Comparison of ENCODE assay signal across 9 cellular contexts in genomic region chr1:110084226-110085078, GRCh38. TPM values are rescaled to one million over a fixed set of nuclear protein-coding genes. Genes with fewer than 3 reads are reported as not detected.
A peak's percentile ranks its signal among the peaks of the same experiment; 100 is the strongest.
DNase-seq lines count a peak whose midpoint lies in the region; ATAC-seq and TF ChIP-seq lines count a peak whose summit lies in the region.
"Had no signal": no experiment of that assay in that cellular context is flagged by ENCODE, and none has a peak within 500 bp of the region (broad histone marks: within the 10 kb centered on the region; RNA-seq: fewer than 3 reads in every experiment).

No MANE protein-coding gene starts in this region.

- H3K9me3 ChIP-seq in SJCRH30 (replicated peaks), result no peaks in the 10 kb centered on the region

- H3K9me3 Mint-ChIP-seq in activated CD4-positive, alpha-beta T cell treated with anti-CD3 and anti-CD28 coated beads, Interleukin-2, amount 10 ng/mL, durations not matched to agents 24 days and 14 days, result no peaks in the 10 kb centered on the region
- no peaks in the 10 kb centered on the region for H3K9me3 Mint-ChIP-seq in activated CD4-positive, alpha-beta T cell treated with anti-CD3 and anti-CD28 coated beads, Interleukin-2, amount 10 ng/mL, durations not matched to agents 7 days and 5 days
- H3K9me3 Mint-ChIP-seq in natural killer cell, result no peaks in the 10 kb centered on the region

- peak overlapping the region; percentile 54 for H3K27ac Mint-ChIP-seq in activated CD4-positive, alpha-beta T cell treated with anti-CD3 and anti-CD28 coated beads, Interleukin-2, amount 10 ng/mL, durations not matched to agents 24 days and 14 days
- H3K27ac Mint-ChIP-seq in activated CD4-positive, alpha-beta T cell treated with anti-CD3 and anti-CD28 coated beads, Interleukin-2, amount 10 ng/mL, durations not matched to agents 7 days and 5 days, result no peak overlapping the region
- no peak overlapping the region for H3K27ac Mint-ChIP-seq in natural killer cell

- peaks cover under 1% of the 10 kb centered on the region; the same call in 1 of the 2 replicates for H3K4me1 ChIP-seq in SJCRH30

- intact Hi-C loops in activated CD4-positive, alpha-beta T cell treated with anti-CD3 and anti-CD28 coated beads, Interleukin-2, amount 10 ng/mL, durations not matched to agents 24 days and 14 days (cut with micrococcal nuclease), result loop anchor here (1.0 to 5.0 kb wide), 2 partner anchors 21 to 33 kb away; no protein-coding TSS in a partner anchor
- intact Hi-C loops in natural killer cell (cut with micrococcal nuclease), result loop anchor here (10.0 kb wide), 1 partner anchor 380 kb away; no protein-coding TSS in a partner anchor

- peaks cover 56% of the 10 kb centered on the region for H3K27me3 Mint-ChIP-seq in activated CD4-positive, alpha-beta T cell treated with anti-CD3 and anti-CD28 coated beads, Interleukin-2, amount 10 ng/mL, durations not matched to agents 24 days and 14 days
- peaks cover 64% of the 10 kb centered on the region for H3K27me3 Mint-ChIP-seq in activated CD4-positive, alpha-beta T cell treated with anti-CD3 and anti-CD28 coated beads, Interleukin-2, amount 10 ng/mL, durations not matched to agents 7 days and 5 days
- H3K27me3 Mint-ChIP-seq in natural killer cell (ENCODE audit: low read depth in 2 of 2), result peaks cover 40 to 69% of the 10 kb centered on the region in 2 donors

- POLR2A ChIA-PET in activated CD4-positive, alpha-beta T cell treated with anti-CD3 and anti-CD28 coated beads, Interleukin-2, amount 10 ng/mL, durations not matched to agents 7 days and 5 days (lab: Charles Lee), result no interaction called here

- ATAC-seq in natural killer cell (peak; percentile 44 to 59 (median 55)), HG02938 (IDR thresholded peaks at IDR 0.05; ENCODE audit: unreplicated experiment) (no peak)

- no peaks in the 10 kb centered on the region; the same call in 1 of the 2 replicates for H3K27me3 ChIP-seq in SJCRH30

- peak overlapping the region; percentile 84 for H3K4me3 Mint-ChIP-seq in activated CD4-positive, alpha-beta T cell treated with anti-CD3 and anti-CD28 coated beads, Interleukin-2, amount 10 ng/mL, durations not matched to agents 24 days and 14 days
- peak overlapping the region; percentile 72 for H3K4me3 Mint-ChIP-seq in activated CD4-positive, alpha-beta T cell treated with anti-CD3 and anti-CD28 coated beads, Interleukin-2, amount 10 ng/mL, durations not matched to agents 7 days and 5 days
- peak overlapping the region; percentile 91 for H3K4me3 Mint-ChIP-seq in natural killer cell

- H3K4me3 ChIP-seq in fibroblast of pulmonary artery (replicated peaks; ENCODE audit: low read depth, low read length) (peak overlapping the region; percentile 49), SJCRH30 (no peak overlapping the region)

- peaks cover 19% of the 10 kb centered on the region for H3K4me1 Mint-ChIP-seq in activated CD4-positive, alpha-beta T cell treated with anti-CD3 and anti-CD28 coated beads, Interleukin-2, amount 10 ng/mL, durations not matched to agents 24 days and 14 days
- H3K4me1 Mint-ChIP-seq in activated CD4-positive, alpha-beta T cell treated with anti-CD3 and anti-CD28 coated beads, Interleukin-2, amount 10 ng/mL, durations not matched to agents 7 days and 5 days, result peaks cover 10% of the 10 kb centered on the region
- peaks cover 15 to 19% of the 10 kb centered on the region in 2 donors for H3K4me1 Mint-ChIP-seq in natural killer cell

- peak; percentile 83 for DNase-seq in activated CD4-positive, alpha-beta T cell treated with anti-CD3 and anti-CD28 coated beads, Interleukin-2, amount 10 ng/mL, durations not matched to agents 24 days and 14 days
- DNase-seq in activated CD4-positive, alpha-beta T cell treated with anti-CD3 and anti-CD28 coated beads, Interleukin-2, amount 50 U/mL, for 1 hour, result no peak
- DNase-seq in activated CD4-positive, alpha-beta T cell treated with anti-CD3 and anti-CD28 coated beads, Interleukin-2, amount 10 ng/mL, durations not matched to agents 7 days and 5 days, result peak; percentile 33
- peak; percentile 36 for DNase-seq in fibroblast of pulmonary artery (ENCODE audit: low read depth)
- DNase-seq in natural killer cell, result no peak
- DNase-seq in SJCRH30, result no peak
- no peak for DNase-seq in NCI-H82 treated with DMSO at 0.1 percent for 48 hours (lab: John Stamatoyannopoulos, UW; ENCODE audit: unreplicated experiment)
- DNase-seq: DND-41 had no signal

- H3K36me3 Mint-ChIP-seq in activated CD4-positive, alpha-beta T cell treated with anti-CD3 and anti-CD28 coated beads, Interleukin-2, amount 10 ng/mL, durations not matched to agents 24 days and 14 days (ENCODE audit: low read depth), result no peaks in the 10 kb centered on the region
- no peaks in the 10 kb centered on the region for H3K36me3 Mint-ChIP-seq in activated CD4-positive, alpha-beta T cell treated with anti-CD3 and anti-CD28 coated beads, Interleukin-2, amount 10 ng/mL, durations not matched to agents 7 days and 5 days (ENCODE audit: low read depth)
- no peaks in the 10 kb centered on the region for H3K36me3 Mint-ChIP-seq in natural killer cell

- TF ChIP-seq CTCF in fibroblast of pulmonary artery (IDR thresholded peaks at IDR 0.05; ENCODE audit: low read length, missing control alignments) (no peak), natural killer cell (IDR thresholded peaks at IDR 0.05) (no peak)

- CTCF ChIA-PET in activated CD4-positive, alpha-beta T cell treated with anti-CD3 and anti-CD28 coated beads, Interleukin-2, amount 10 ng/mL, durations not matched to agents 7 days and 5 days (lab: Charles Lee), result interaction anchor here (0.7 to 1.8 kb wide), 3 partner anchors 12 to 55 kb away, joined by 3 to 6 read pairs (median 5); no protein-coding TSS in a partner anchor

- H3K27ac ChIP-seq in SJCRH30, result no peak overlapping the region

- H3K36me3 ChIP-seq in SJCRH30, result no peaks in the 10 kb centered on the region

RNA-seq across cellular contexts. Expression of gene ALX3, which starts 14.0 kb away (rescaled TPM):
- total RNA-seq in activated CD4-positive, alpha-beta T cell treated with anti-CD3 and anti-CD28 coated beads, Interleukin-2, amount 10 ng/mL, durations not matched to agents 24 days and 14 days, result not detected in 2 replicates
- total RNA-seq in activated CD4-positive, alpha-beta T cell treated with anti-CD3 and anti-CD28 coated beads, Interleukin-2, amount 10 ng/mL, durations not matched to agents 7 days and 5 days, result not detected
- total RNA-seq in natural killer cell, result not detected
- total RNA-seq in SJCRH30 (2014; rRNA removed; shearing (Covaris generic)), result not detected in 2 replicates

RNA-seq across cellular contexts. Expression of gene UBL4B, which starts 27.8 kb away (rescaled TPM):
- not detected in 2 replicates for total RNA-seq in activated CD4-positive, alpha-beta T cell treated with anti-CD3 and anti-CD28 coated beads, Interleukin-2, amount 10 ng/mL, durations not matched to agents 24 days and 14 days
- not detected for total RNA-seq in activated CD4-positive, alpha-beta T cell treated with anti-CD3 and anti-CD28 coated beads, Interleukin-2, amount 10 ng/mL, durations not matched to agents 7 days and 5 days
- total RNA-seq in natural killer cell, result not detected
- total RNA-seq in SJCRH30 (2014; rRNA removed; shearing (Covaris generic)), result not detected in 2 replicates

RNA-seq across cellular contexts. Expression of gene STRIP1, which starts 50.0 kb away (rescaled TPM):
- 41.0 and 43.8 TPM in 2 replicates for total RNA-seq in activated CD4-positive, alpha-beta T cell treated with anti-CD3 and anti-CD28 coated beads, Interleukin-2, amount 10 ng/mL, durations not matched to agents 24 days and 14 days
- total RNA-seq in activated CD4-positive, alpha-beta T cell treated with anti-CD3 and anti-CD28 coated beads, Interleukin-2, amount 10 ng/mL, durations not matched to agents 7 days and 5 days, result 10 to 100 TPM; 33.4 to 35.9 TPM
- 100 to 1,000 TPM in 2 of 3 donors, 10 to 100 TPM in 1; 92.4 to 139 (median 130) TPM for total RNA-seq in natural killer cell
- total RNA-seq in SJCRH30 (2014; rRNA removed; shearing (Covaris generic)), result 30.3 and 35.1 TPM in 2 replicates

Comparison
In these comparisons a context has a peak if more than half of its experiments do, and no peak if none do; other contexts are left out.
1. DNase-seq: peak in activated CD4-positive, alpha-beta T cell treated with anti-CD3 and anti-CD28 coated beads, Interleukin-2, amount 10 ng/mL, durations not matched to agents 24 days and 14 days (single experiment), activated CD4-positive, alpha-beta T cell treated with anti-CD3 and anti-CD28 coated beads, Interleukin-2, amount 10 ng/mL, durations not matched to agents 7 days and 5 days (single experiment) and fibroblast of pulmonary artery (single experiment); none in activated CD4-positive, alpha-beta T cell treated with anti-CD3 and anti-CD28 coated beads, Interleukin-2, amount 50 U/mL, for 1 hour (single experiment), natural killer cell (single experiment), SJCRH30 (0 of 2) and NCI-H82 treated with DMSO at 0.1 percent for 48 hours (single experiment).
2. Peak in every context shown above with its lines, with median percentiles within 50 percentile points of each other: H3K4me3 Mint-ChIP-seq.